Comparison of ENCODE assay signal across 9 cellular contexts in the genomic region with DNA sequence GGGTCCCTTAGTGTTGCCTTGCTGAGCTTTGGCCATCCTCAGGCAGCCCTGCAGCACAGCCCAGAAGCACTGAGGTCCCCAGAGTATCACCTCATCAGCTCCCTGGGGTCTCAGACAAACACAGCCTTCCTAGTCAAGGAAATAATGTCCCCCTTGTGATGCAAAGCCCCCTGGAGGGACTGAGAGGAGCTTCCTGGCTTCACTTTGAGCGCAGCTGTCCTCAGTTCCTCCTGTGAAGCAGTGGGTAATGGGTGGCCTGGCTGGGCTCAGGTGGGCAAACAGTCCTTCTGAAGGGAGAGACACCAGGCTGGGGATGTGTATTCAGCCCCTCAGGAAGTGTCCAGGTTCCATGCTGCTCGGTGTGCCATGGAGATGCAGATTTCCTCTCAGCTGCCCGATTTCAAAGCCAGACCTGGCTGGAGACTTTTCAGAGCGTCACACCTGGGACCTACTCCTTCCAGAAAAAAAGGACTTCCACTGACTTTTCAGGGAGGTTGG.
"Had no signal": no experiment of that assay in that cellular context is flagged by ENCODE, and none has a peak within 500 bp of the region (broad histone marks: within the 10 kb centered on the region; RNA-seq: fewer than 3 reads in every experiment).

No MANE protein-coding gene starts in this region.

- H3K9me3 Mint-ChIP-seq: activated CD4-positive, alpha-beta T cell treated with anti-CD3 and anti-CD28 coated beads, Interleukin-2, amount 10 ng/mL, durations not matched to agents 24 days and 14 days; stimulated activated effector memory CD8-positive, alpha-beta T cell treated with anti-CD3 and anti-CD28 coated beads, Interleukin-12 subunit alpha, Interleukin-12 subunit beta, amount 100 ng/mL, for 72 hours had no signal

- H3K27me3 ChIP-seq: thyroid gland had no signal

- DNase-seq: activated CD4-positive, alpha-beta T cell treated with anti-CD3 and anti-CD28 coated beads, Interleukin-2, amount 10 ng/mL, durations not matched to agents 24 days and 14 days; activated CD4-positive, CD25-positive, alpha-beta regulatory T cell; activated gamma-delta T cell treated with Interleukin-2 at 50 U/mL for 16 hours; amniotic stem cell; hippocampal formation; stimulated activated CD4-positive, alpha-beta T cell treated with anti-CD3 and anti-CD28 coated beads, Interleukin-12 subunit alpha, Interleukin-12 subunit beta, amount 100 ng/mL, for 4 hours; thyroid gland had no signal

- H3K36me3 ChIP-seq: thyroid gland had no signal

- H3K4me1 Mint-ChIP-seq: activated CD4-positive, alpha-beta T cell treated with anti-CD3 and anti-CD28 coated beads, Interleukin-2, amount 10 ng/mL, durations not matched to agents 24 days and 14 days; stimulated activated effector memory CD8-positive, alpha-beta T cell treated with anti-CD3 and anti-CD28 coated beads, Interleukin-12 subunit alpha, Interleukin-12 subunit beta, amount 100 ng/mL, for 72 hours had no signal

- H3K27me3 Mint-ChIP-seq: activated CD4-positive, alpha-beta T cell treated with anti-CD3 and anti-CD28 coated beads, Interleukin-2, amount 10 ng/mL, durations not matched to agents 24 days and 14 days had no signal

- H3K27ac Mint-ChIP-seq: activated CD4-positive, alpha-beta T cell treated with anti-CD3 and anti-CD28 coated beads, Interleukin-2, amount 10 ng/mL, durations not matched to agents 24 days and 14 days; activated naive CD8-positive, alpha-beta T cell; stimulated activated effector memory CD8-positive, alpha-beta T cell treated with anti-CD3 and anti-CD28 coated beads, Interleukin-12 subunit alpha, Interleukin-12 subunit beta, amount 100 ng/mL, for 72 hours had no signal

- H3K4me1 ChIP-seq: thyroid gland had no signal

- H3K27ac ChIP-seq: thyroid gland had no signal

- H3K36me3 Mint-ChIP-seq: activated naive CD8-positive, alpha-beta T cell; stimulated activated effector memory CD8-positive, alpha-beta T cell treated with anti-CD3 and anti-CD28 coated beads, Interleukin-12 subunit alpha, Interleukin-12 subunit beta, amount 100 ng/mL, for 72 hours had no signal

- H3K4me3 ChIP-seq: thyroid gland had no signal

- H3K4me3 Mint-ChIP-seq: activated CD4-positive, alpha-beta T cell treated with anti-CD3 and anti-CD28 coated beads, Interleukin-2, amount 10 ng/mL, durations not matched to agents 24 days and 14 days; activated naive CD8-positive, alpha-beta T cell; stimulated activated effector memory CD8-positive, alpha-beta T cell treated with anti-CD3 and anti-CD28 coated beads, Interleukin-12 subunit alpha, Interleukin-12 subunit beta, amount 100 ng/mL, for 72 hours had no signal
